37 cellular contexts compared by ENCODE assay signal in genomic region chr17:7067198-7067597, GRCh38. TPM values are rescaled to one million over a fixed set of nuclear protein-coding genes. Genes with fewer than 3 reads are reported as not detected.
"Had no signal": no experiment of that assay in that cellular context is flagged by ENCODE, and none has a peak within 500 bp of the region (broad histone marks: within the 10 kb centered on the region; RNA-seq: fewer than 3 reads in every experiment).

No MANE protein-coding gene starts in this region.

- FAIRE-seq: astrocyte, bronchial epithelial cell had no signal

- DNase-seq: activated effector memory CD4-positive, alpha-beta T cell treated with Interleukin-2 at 50 U/mL for 16 hours; activated gamma-delta T cell; activated gamma-delta T cell treated with Interleukin-2 at 50 U/mL for 16 hours; activated naive CD4-positive, alpha-beta T cell; activated naive CD4-positive, alpha-beta T cell treated with anti-CD3 and anti-CD28 coated beads for 36 hours; activated naive CD4-positive, alpha-beta T cell treated with anti-CD3 and anti-CD28 coated beads, Interleukin-2, amount 10 ng/mL, durations not matched to agents 7 days and 5 days; activated naive CD4-positive, alpha-beta T cell treated with anti-CD3 and anti-CD28 coated beads, Interleukin-2, amount 50 U/mL, for 16 hours; activated naive CD4-positive, alpha-beta T cell treated with Interleukin-2 at 50 U/mL for 16 hours; activated naive CD8-positive, alpha-beta T cell treated with anti-CD3 and anti-CD28 coated beads for 36 hours; activated naive CD8-positive, alpha-beta T cell treated with anti-CD3 and anti-CD28 coated beads, Interleukin-2, amount 10 ng/mL, durations not matched to agents 7 days and 5 days; activated naive CD8-positive, alpha-beta T cell treated with anti-CD3 and anti-CD28 coated beads, Interleukin-2, amount 50 U/mL, for 24 hours; activated T-cell treated with anti-CD3 and anti-CD28 coated beads, Interleukin-2, amount 50 U/mL, for 1 hour; activated T-cell treated with anti-CD3 and anti-CD28 coated beads, Interleukin-2, amount 50 U/mL, for 24 hours; activated T-cell treated with anti-CD3 and anti-CD28 coated beads, Interleukin-2, amount 50 U/mL, for 4 hours; activated T-cell treated with anti-CD3 and anti-CD28 coated beads, Interleukin-2, amount 50 U/mL, for 48 hours; activated T-cell treated with anti-CD3 and anti-CD28 coated beads, Interleukin-2, amount 50 U/mL, for 72 hours; adrenal gland; amniotic stem cell; amygdala; anterior cingulate cortex; body of pancreas; brain microvascular endothelial cell; caudate nucleus; central memory CD4-positive, alpha-beta T cell; cerebellar nuclear complex had no signal

- H3K4me3 ChIP-seq: adrenal gland, ascending aorta, body of pancreas, breast epithelium, cardiac muscle cell had no signal

- H3K27me3 ChIP-seq: adrenal gland, ascending aorta, body of pancreas, brain microvascular endothelial cell, breast epithelium, cardiac muscle cell had no signal

- H3K36me3 ChIP-seq: adrenal gland, ascending aorta, brain microvascular endothelial cell, breast epithelium, cardiac muscle cell had no signal

- H3K4me1 ChIP-seq: adrenal gland, ascending aorta, body of pancreas, breast epithelium had no signal

- H3K27ac ChIP-seq: adrenal gland, ascending aorta, body of pancreas, brain microvascular endothelial cell, breast epithelium, cardiac muscle cell had no signal

- ATAC-seq: activated naive CD4-positive, alpha-beta T cell treated with anti-CD3 and anti-CD28 coated beads, Interleukin-2, amount 50 U/mL, for 72 hours; activated naive CD8-positive, alpha-beta T cell treated with anti-CD3 and anti-CD28 coated beads, Interleukin-2, amount 50 U/mL, for 24 hours; activated T-cell treated with anti-CD3 and anti-CD28 coated beads, Interleukin-2, amount 50 U/mL, for 4 hours; activated T-cell treated with anti-CD3 and anti-CD28 coated beads, Interleukin-2, amount 50 U/mL, for 72 hours; activated T-helper 17 cell treated with anti-CD3 and anti-CD28 coated beads, Interleukin-2, amount 50 U/mL, for 72 hours; body of pancreas had no signal

RNA-seq across cellular contexts. Expression of gene CLEC10A, which starts 12.9 kb away (rescaled TPM):
- total RNA-seq: activated naive CD4-positive, alpha-beta T cell treated with anti-CD3 and anti-CD28 coated beads for 36 hours; activated naive CD4-positive, alpha-beta T cell treated with anti-CD3 and anti-CD28 coated beads, Interleukin-2, amount 50 U/mL, for 72 hours; activated naive CD8-positive, alpha-beta T cell treated with anti-CD3 and anti-CD28 coated beads for 36 hours; activated T-cell treated with anti-CD3 and anti-CD28 coated beads, Interleukin-2, amount 50 U/mL, for 4 hours; activated T-cell treated with anti-CD3 and anti-CD28 coated beads, Interleukin-2, amount 50 U/mL, for 72 hours; activated T-helper 1 cell treated with anti-CD3 and anti-CD28 coated beads, Interleukin-12 subunit alpha, Interleukin-12 subunit beta, Interleukin-2, Interleukin-4 antibody, amounts not matched to agents 30 ng/mL and 10 ng/mL and 1 ng/mL, durations not matched to agents 14 hours and 24 hours and 36 hours; activated T-helper 17 cell treated with anti-CD3 and anti-CD28 coated beads, Interleukin-2, amount 50 U/mL, for 72 hours; activated T-helper 2 cell treated with anti-CD3 and anti-CD28 coated beads, Interferon-gamma antibody, Interleukin-2, Interleukin-4, amounts not matched to agents 10 μg/mL and 5 μg/mL and 100 μg/mL, durations not matched to agents 14 hours and 24 hours and 36 hours; astrocyte; bronchial epithelial cell; cardiac muscle cell; cerebellum; chondrocyte had no signal
- polyA plus RNA-seq: cardiac muscle cell had no signal

RNA-seq across cellular contexts. Expression of gene SLC16A11, which starts 23.3 kb away (rescaled TPM):
- total RNA-seq: ascending aorta, astrocyte, bronchial epithelial cell, cerebellum had no signal
- polyA plus RNA-seq: aorta had no signal

RNA-seq across cellular contexts. Expression of gene BCL6B, which starts 44.3 kb away (rescaled TPM):
- total RNA-seq: astrocyte, bronchial epithelial cell, chondrocyte had no signal
- polyA plus RNA-seq: cardiac muscle cell had no signal

RNA-seq across cellular contexts. Expression of gene ASGR2, which starts 47.4 kb away (rescaled TPM):
- total RNA-seq: activated naive CD4-positive, alpha-beta T cell treated with anti-CD3 and anti-CD28 coated beads for 36 hours; activated naive CD4-positive, alpha-beta T cell treated with anti-CD3 and anti-CD28 coated beads, Interleukin-2, amount 50 U/mL, for 72 hours; activated naive CD8-positive, alpha-beta T cell treated with anti-CD3 and anti-CD28 coated beads for 36 hours; activated naive CD8-positive, alpha-beta T cell treated with anti-CD3 and anti-CD28 coated beads, Interleukin-2, amount 10 ng/mL, durations not matched to agents 7 days and 5 days; activated T-cell treated with anti-CD3 and anti-CD28 coated beads, Interleukin-2, amount 50 U/mL, for 72 hours; activated T-helper 1 cell treated with anti-CD3 and anti-CD28 coated beads, Interleukin-12 subunit alpha, Interleukin-12 subunit beta, Interleukin-2, Interleukin-4 antibody, amounts not matched to agents 30 ng/mL and 10 ng/mL and 1 ng/mL, durations not matched to agents 14 hours and 24 hours and 36 hours; activated T-helper 17 cell treated with anti-CD3 and anti-CD28 coated beads, Interleukin-2, amount 50 U/mL, for 72 hours; activated T-helper 2 cell treated with anti-CD3 and anti-CD28 coated beads, Interferon-gamma antibody, Interleukin-2, Interleukin-4, amounts not matched to agents 10 μg/mL and 5 μg/mL and 100 μg/mL, durations not matched to agents 14 hours and 24 hours and 36 hours; ascending aorta; astrocyte; body of pancreas; bronchial epithelial cell; cardiac muscle cell; cerebellum; chondrocyte had no signal
